21 cellular contexts compared by ENCODE assay signal in the genomic region with DNA sequence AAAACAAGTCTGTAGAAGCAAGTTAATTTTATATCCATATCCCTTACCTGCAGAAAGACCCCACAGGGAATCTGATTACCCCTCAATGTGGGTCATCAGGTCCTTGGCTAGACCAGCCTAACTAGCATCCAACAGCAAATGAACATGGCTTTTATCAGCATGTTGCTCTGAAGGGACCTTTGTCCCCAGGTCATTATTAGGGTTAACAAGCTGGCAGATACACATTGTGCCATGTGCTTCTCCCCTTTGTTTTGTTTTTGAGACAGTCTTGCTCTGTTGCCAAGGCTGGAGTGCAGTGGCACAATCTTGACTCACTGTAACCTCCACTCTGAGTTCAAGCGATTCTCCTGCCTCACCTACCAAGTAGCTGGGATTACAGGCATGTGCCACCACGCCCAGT. TPM values are rescaled to one million over a fixed set of nuclear protein-coding genes. Genes with fewer than 3 reads are reported as not detected.
DNase-seq lines count a peak whose midpoint lies in the region; ATAC-seq, FAIRE-seq and TF ChIP-seq lines count a peak whose summit lies in the region.
"Not testable (repeated sequence)": the region's sequence is repeated elsewhere in the genome, so short reads cannot be mapped to it uniquely, and the experiment has no call there.
"Had no signal": no experiment of that assay in that cellular context is flagged by ENCODE, and none has a peak within 500 bp of the region (broad histone marks: within the 10 kb centered on the region; RNA-seq: fewer than 3 reads in every experiment).

A gene with protein sequence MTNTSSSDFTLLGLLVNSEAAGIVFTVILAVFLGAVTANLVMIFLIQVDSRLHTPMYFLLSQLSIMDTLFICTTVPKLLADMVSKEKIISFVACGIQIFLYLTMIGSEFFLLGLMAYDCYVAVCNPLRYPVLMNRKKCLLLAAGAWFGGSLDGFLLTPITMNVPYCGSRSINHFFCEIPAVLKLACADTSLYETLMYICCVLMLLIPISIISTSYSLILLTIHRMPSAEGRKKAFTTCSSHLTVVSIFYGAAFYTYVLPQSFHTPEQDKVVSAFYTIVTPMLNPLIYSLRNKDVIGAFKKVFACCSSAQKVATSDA (minus strand): TSS at position 101 of the 400 bp plus-strand sequence. CDS start 7,963 bp downstream, outside the sequence.

- H3K27ac ChIP-seq in right lobe of liver, result not testable (repeated sequence)

- H3K27me3 ChIP-seq in right lobe of liver, result not testable (repeated sequence)

- ATAC-seq in left colon (peak; percentile 24), left lobe of liver (peak; percentile 28), right lobe of liver (peak in 3 of 4 donors; percentile 32 to 33 (median 33)), mucosa of descending colon (peak; percentile 26)

- FAIRE-seq in GM12891 (lab: Jason Lieb, UNC), result peak; percentile 38
- FAIRE-seq in GM12892 (lab: Jason Lieb, UNC), result peak; percentile 75
- FAIRE-seq in urothelium cell line (lab: Jason Lieb, UNC), result peak; percentile 50

- not testable (repeated sequence) for DNase-seq in GM12891 (ENCODE audit: insufficient read length, low spot score); GM12892 (ENCODE audit: insufficient read length); left colon; left lobe of liver (ENCODE audit: low spot score); right lobe of liver; mucosa of descending colon; urothelium cell line (ENCODE audit: low spot score)

- intact Hi-C loops in left colon (cut with DNase I, micrococcal nuclease); right lobe of liver (cut with DNase I); mucosa of descending colon (cut with DNase I, micrococcal nuclease): not testable (repeated sequence)

- TF ChIP-seq CTCF in right lobe of liver (IDR thresholded peaks at IDR 0.05); mucosa of descending colon (IDR thresholded peaks at IDR 0.05): not testable (repeated sequence)

- WGBS in right lobe of liver (ENCODE audit: insufficient coverage, low coverage, low lambda C conversion rate, missing lambda C conversion rate), result no CpG with 5 or more reads among the region's 2 CpGs

- TF ChIP-seq POLR2A in GM12891 (IDR thresholded peaks at IDR 0.05; ENCODE audit: low read depth, low read length); GM12892 (IDR thresholded peaks at IDR 0.05; ENCODE audit: low read depth, low read length); right lobe of liver (IDR thresholded peaks at IDR 0.05): not testable (repeated sequence)

- not testable (repeated sequence) for H3K36me3 ChIP-seq in right lobe of liver; mucosa of descending colon (ENCODE audit: low read depth)

- H3K4me3 ChIP-seq in right lobe of liver, mucosa of descending colon: not testable (repeated sequence)

- not testable (repeated sequence) for H3K9me3 ChIP-seq in right lobe of liver, mucosa of descending colon

- not testable (repeated sequence) for H3K4me1 ChIP-seq in right lobe of liver; mucosa of descending colon (ENCODE audit: low read depth)

RNA-seq across cellular contexts. Expression of the gene that starts here (rescaled TPM):
- not detected for polyA plus RNA-seq in GM12891 (2012; ENCODE audit: low read depth, missing spikeins)
- polyA plus RNA-seq in GM12892 (2012; ENCODE audit: missing spikeins), result 0.19 TPM
- total RNA-seq in left colon, result not detected
- not detected for total RNA-seq in left lobe of liver
- not detected for total RNA-seq in right lobe of liver
- not detected for total RNA-seq in mucosa of descending colon
- total RNA-seq: A172; A673; Caco-2; Calu3; CD4-positive, alpha-beta memory T cell; CD4-positive, alpha-beta T cell; CD4-positive, CD25-positive, alpha-beta regulatory T cell; CD8-positive, alpha-beta memory T cell; CD8-positive, alpha-beta T cell; Daoy had no signal
- polyA plus RNA-seq: A549; AG04450; BJ; CD14-positive monocyte; CD4-positive, alpha-beta memory T cell; CD4-positive, CD25-positive, alpha-beta regulatory T cell; CD8-positive, alpha-beta memory T cell had no signal

Comparison
In these comparisons a context has a peak if more than half of its experiments do, and no peak if none do; other contexts are left out.
1. Peak in ATAC-seq in left colon; RNA of the gene not detected or under 1 TPM.
2. Peak in ATAC-seq in left lobe of liver; RNA of the gene not detected or under 1 TPM.
3. Peak in ATAC-seq in right lobe of liver; RNA of the gene not detected or under 1 TPM.
4. Peak in ATAC-seq in mucosa of descending colon; RNA of the gene not detected or under 1 TPM.